Comparison of ENCODE assay signal across 9 cellular contexts in genomic region chr15:93974804-93975481, GRCh38.
DNase-seq lines count a peak whose midpoint lies in the region; ATAC-seq, FAIRE-seq and TF ChIP-seq lines count a peak whose summit lies in the region.
"Had no signal": no experiment of that assay in that cellular context is flagged by ENCODE, and none has a peak within 500 bp of the region (broad histone marks: within the 10 kb centered on the region; RNA-seq: fewer than 3 reads in every experiment).

No MANE protein-coding gene starts in this region.

- no peak for ATAC-seq in GM21515 (IDR thresholded peaks at IDR 0.05; ENCODE audit: unreplicated experiment)

- intact Hi-C loops in sigmoid colon (cut with DNase I) = loop anchor here (5.0 kb wide), 1 partner anchor 943 kb away; no protein-coding TSS in a partner anchor

- DNase-seq in H4 (ENCODE audit: low spot score) = peak; percentile 47
- peak; percentile 60 for DNase-seq in NCI-H526 treated with DMSO at 0.1 percent for 48 hours (lab: John Stamatoyannopoulos, UW)
- DNase-seq in fibroblast of lung (ENCODE audit: low read depth in 2 of 2) = peak; percentile 4 to 44
- DNase-seq in sigmoid colon = no peak
- DNase-seq in T-helper 2 cell = no peak
- DNase-seq in GM19239 (ENCODE audit: insufficient read length, low spot score) = no peak
- no peak for DNase-seq in hepatic stellate cell (ENCODE audit: low spot score)
- DNase-seq: left cardiac atrium had no signal

- H3K79me2 ChIP-seq in fibroblast of lung (ENCODE audit: control insufficient read depth, insufficient read depth, low read length) = no peaks in the 10 kb centered on the region

- H3K9ac ChIP-seq in fibroblast of lung (ENCODE audit: insufficient read depth, low read length) = no peak overlapping the region

- WGBS in sigmoid colon, 2 donors = 46 to 71% methylated on average over 6 of the region's 6 CpGs

- TF ChIP-seq POLR2A in sigmoid colon (IDR thresholded peaks at IDR 0.05) = no peak

- no peaks in the 10 kb centered on the region for H3K9me3 ChIP-seq in fibroblast of lung (ENCODE audit: control insufficient read depth, insufficient read depth, low read depth, low read length)
- H3K9me3 ChIP-seq in sigmoid colon = no peaks in the 10 kb centered on the region

- peak; percentile 4 to 10 for TF ChIP-seq CTCF in fibroblast of lung (conservative IDR thresholded peaks at IDR 0.05 in 1 of 2, IDR thresholded peaks at IDR 0.05 in 1 of 2; ENCODE audit: low read depth in 1 of 2, low read length in 2 of 2)
- peak in 3 of 4 experiments; percentile 35 to 55 (median 42) for TF ChIP-seq CTCF in sigmoid colon (IDR thresholded peaks at IDR 0.05)

- H3K4me2 ChIP-seq in fibroblast of lung (ENCODE audit: extremely low read depth, insufficient read depth, low read length) = no peak overlapping the region

- H3K27me3 ChIP-seq in fibroblast of lung (ENCODE audit: control insufficient read depth, insufficient read depth, low read length) (no peaks in the 10 kb centered on the region), sigmoid colon (no peaks in the 10 kb centered on the region)

- no peaks in the 10 kb centered on the region for H3K36me3 ChIP-seq in fibroblast of lung (ENCODE audit: control insufficient read depth, insufficient read depth, low read length)
- no peaks in the 10 kb centered on the region for H3K36me3 ChIP-seq in sigmoid colon

- FAIRE-seq in GM19239 (lab: Jason Lieb, UNC) = no peak

- TF ChIP-seq EP300 in sigmoid colon (IDR thresholded peaks at IDR 0.05) = no peak

- H4K20me1 ChIP-seq in fibroblast of lung (ENCODE audit: control insufficient read depth, extremely low read depth, insufficient read depth, low read length) = no peaks in the 10 kb centered on the region

- no peak overlapping the region for H2AFZ ChIP-seq in fibroblast of lung (ENCODE audit: low read length)

- H3K27ac ChIP-seq in fibroblast of lung (ENCODE audit: insufficient read depth, low read length) = no peak overlapping the region
- no peak overlapping the region for H3K27ac ChIP-seq in sigmoid colon

- no peak overlapping the region for H3K4me3 ChIP-seq in fibroblast of lung (replicated peaks in 1 of 4; ENCODE audit: control extremely low read depth in 1 of 4, insufficient read depth in 1 of 4, low read depth in 3 of 4, low read length in 4 of 4)
- no peak overlapping the region for H3K4me3 ChIP-seq in sigmoid colon

- H3K4me1 ChIP-seq in fibroblast of lung (ENCODE audit: control insufficient read depth, extremely low read depth, insufficient read depth, low read length) (no peaks in the 10 kb centered on the region), sigmoid colon (peaks cover 0 to 4% (median under 1%) of the 10 kb centered on the region in 4 donors)

Comparison
In these comparisons a context has a peak if more than half of its experiments do, and no peak if none do; other contexts are left out.
1. DNase-seq: peak in H4 (single experiment), NCI-H526 treated with DMSO at 0.1 percent for 48 hours (single experiment) and fibroblast of lung (2 of 2); none in sigmoid colon (single experiment), T-helper 2 cell (0 of 5), GM19239 (single experiment) and hepatic stellate cell (single experiment).